Comparison of ENCODE assay signal across 9 cellular contexts in genomic region chr11:65892661-65893317, GRCh38. TPM values are rescaled to one million over a fixed set of nuclear protein-coding genes. Genes with fewer than 3 reads are reported as not detected.
DNase-seq lines count a peak whose midpoint lies in the region; ATAC-seq and TF ChIP-seq lines count a peak whose summit lies in the region.
"Had no signal": no experiment of that assay in that cellular context is flagged by ENCODE, and none has a peak within 500 bp of the region (broad histone marks: within the 10 kb centered on the region; RNA-seq: fewer than 3 reads in every experiment).

No MANE protein-coding gene starts in this region.

- H3K27ac ChIP-seq in right lobe of liver, result peak overlapping the region in 2 of 3 donors; percentile 88 to 89
- peak overlapping the region; percentile 96 for H3K27ac ChIP-seq in upper lobe of right lung

- no peak for DNase-seq in activated naive CD4-positive, alpha-beta T cell treated with Interleukin-2 at 50 U/mL for 16 hours
- DNase-seq in activated T-helper 2 cell treated with anti-CD3 and anti-CD28 coated beads, Interferon-gamma antibody, Interleukin-2, Interleukin-4, amounts not matched to agents 10 μg/mL and 5 μg/mL and 100 μg/mL, durations not matched to agents 14 hours and 24 hours and 36 hours (ENCODE audit: low spot score), result no peak
- DNase-seq in right lobe of liver (no peak), upper lobe of right lung (no peak), ecto neural progenitor cell (ENCODE audit: low spot score) (no peak)
- DNase-seq: SHP77 treated with DMSO at 0.1 percent for 48 hours had no signal

- H3K36me3 ChIP-seq in right lobe of liver (no peaks in the 10 kb centered on the region), upper lobe of right lung (no peaks in the 10 kb centered on the region)

- TF ChIP-seq CTCF in right lobe of liver (IDR thresholded peaks at IDR 0.05) (no peak), upper lobe of right lung (IDR thresholded peaks at IDR 0.05) (no peak)

- H3K27me3 ChIP-seq in right lobe of liver (no peaks in the 10 kb centered on the region), upper lobe of right lung (no peaks in the 10 kb centered on the region)

- no peaks in the 10 kb centered on the region for H3K27me3 Mint-ChIP-seq in activated naive CD4-positive, alpha-beta T cell treated with anti-CD3 and anti-CD28 coated beads, Interleukin-2, amount 50 U/mL, for 24 hours
- H3K27me3 Mint-ChIP-seq in activated T-helper 2 cell treated with anti-CD3 and anti-CD28 coated beads, Interferon-gamma antibody, Interleukin-2, Interleukin-4, amounts not matched to agents 10 μg/mL and 5 μg/mL and 100 μg/mL, durations not matched to agents 14 hours and 24 hours and 36 hours (ENCODE audit: low read depth), result no peaks in the 10 kb centered on the region

- H3K27ac Mint-ChIP-seq in activated naive CD4-positive, alpha-beta T cell treated with anti-CD3 and anti-CD28 coated beads, Interleukin-2, amount 50 U/mL, for 24 hours, result peak overlapping the region; percentile 97
- peak overlapping the region; percentile 78 for H3K27ac Mint-ChIP-seq in activated T-helper 2 cell treated with anti-CD3 and anti-CD28 coated beads, Interferon-gamma antibody, Interleukin-2, Interleukin-4, amounts not matched to agents 10 μg/mL and 5 μg/mL and 100 μg/mL, durations not matched to agents 14 hours and 24 hours and 36 hours

- no peaks in the 10 kb centered on the region for H3K9me3 Mint-ChIP-seq in activated naive CD4-positive, alpha-beta T cell treated with anti-CD3 and anti-CD28 coated beads, Interleukin-2, amount 50 U/mL, for 24 hours
- no peaks in the 10 kb centered on the region for H3K9me3 Mint-ChIP-seq in activated T-helper 2 cell treated with anti-CD3 and anti-CD28 coated beads, Interferon-gamma antibody, Interleukin-2, Interleukin-4, amounts not matched to agents 10 μg/mL and 5 μg/mL and 100 μg/mL, durations not matched to agents 14 hours and 24 hours and 36 hours

- peak overlapping the region; percentile 81 for H3K4me3 Mint-ChIP-seq in activated naive CD4-positive, alpha-beta T cell treated with anti-CD3 and anti-CD28 coated beads, Interleukin-2, amount 50 U/mL, for 24 hours
- H3K4me3 Mint-ChIP-seq in activated T-helper 2 cell treated with anti-CD3 and anti-CD28 coated beads, Interferon-gamma antibody, Interleukin-2, Interleukin-4, amounts not matched to agents 10 μg/mL and 5 μg/mL and 100 μg/mL, durations not matched to agents 14 hours and 24 hours and 36 hours (ENCODE audit: low read depth), result peak overlapping the region; percentile 79

- TF ChIP-seq POLR2A in right lobe of liver (IDR thresholded peaks at IDR 0.05), result no peak

- ATAC-seq in right lobe of liver, result no peak
- no peak for ATAC-seq in upper lobe of right lung
- no peak for ATAC-seq in GM21423 (IDR thresholded peaks at IDR 0.05; ENCODE audit: unreplicated experiment)
- no peak for ATAC-seq in HG02973 (IDR thresholded peaks at IDR 0.05; ENCODE audit: unreplicated experiment)

- peaks cover 0 to 26% (median 6%) of the 10 kb centered on the region in 4 donors for H3K4me1 ChIP-seq in right lobe of liver
- peaks cover 42% of the 10 kb centered on the region for H3K4me1 ChIP-seq in upper lobe of right lung

- H3K4me3 ChIP-seq in right lobe of liver (peak overlapping the region in 1 of 3 donors; percentile 58), upper lobe of right lung (peak overlapping the region; percentile 91)

- 67% methylated on average over 6 of the region's 10 CpGs for WGBS in right lobe of liver (ENCODE audit: insufficient coverage, low coverage, low lambda C conversion rate, missing lambda C conversion rate)

- H3K4me1 Mint-ChIP-seq in activated naive CD4-positive, alpha-beta T cell treated with anti-CD3 and anti-CD28 coated beads, Interleukin-2, amount 50 U/mL, for 24 hours, result peaks cover 69% of the 10 kb centered on the region
- H3K4me1 Mint-ChIP-seq in activated T-helper 2 cell treated with anti-CD3 and anti-CD28 coated beads, Interferon-gamma antibody, Interleukin-2, Interleukin-4, amounts not matched to agents 10 μg/mL and 5 μg/mL and 100 μg/mL, durations not matched to agents 14 hours and 24 hours and 36 hours (ENCODE audit: low read depth), result peaks cover 55% of the 10 kb centered on the region

- peaks cover 19% of the 10 kb centered on the region for H3K36me3 Mint-ChIP-seq in activated naive CD4-positive, alpha-beta T cell treated with anti-CD3 and anti-CD28 coated beads, Interleukin-2, amount 50 U/mL, for 24 hours
- peaks cover 58% of the 10 kb centered on the region for H3K36me3 Mint-ChIP-seq in activated T-helper 2 cell treated with anti-CD3 and anti-CD28 coated beads, Interferon-gamma antibody, Interleukin-2, Interleukin-4, amounts not matched to agents 10 μg/mL and 5 μg/mL and 100 μg/mL, durations not matched to agents 14 hours and 24 hours and 36 hours (ENCODE audit: low read depth)

- intact Hi-C loops in activated T-helper 2 cell treated with anti-CD3 and anti-CD28 coated beads, Interferon-gamma antibody, Interleukin-2, Interleukin-4, amounts not matched to agents 10 μg/mL and 5 μg/mL and 100 μg/mL, durations not matched to agents 14 hours and 24 hours and 36 hours (cut with micrococcal nuclease), result loop anchor here (5.0 kb wide), 1 partner anchor 35 kb away; no protein-coding TSS in a partner anchor
- intact Hi-C loops in right lobe of liver (cut with DNase I), result no loop called here
- intact Hi-C loops in upper lobe of right lung (cut with DNase I), result no loop called here

- H3K9me3 ChIP-seq in right lobe of liver (no peaks in the 10 kb centered on the region), upper lobe of right lung (no peaks in the 10 kb centered on the region)

RNA-seq across cellular contexts. Expression of gene CCDC85B, which starts 2.3 kb away (rescaled TPM):
- total RNA-seq in activated T-helper 2 cell treated with anti-CD3 and anti-CD28 coated beads, Interferon-gamma antibody, Interleukin-2, Interleukin-4, amounts not matched to agents 10 μg/mL and 5 μg/mL and 100 μg/mL, durations not matched to agents 14 hours and 24 hours and 36 hours, result 53.2 and 55.2 TPM in 2 replicates
- total RNA-seq in right lobe of liver (10 to 100 TPM in 2 of 6 experiments, 1 to 10 TPM in 4; 4.9 to 19.2 (median 6.6) TPM), upper lobe of right lung (36.4 TPM)

RNA-seq across cellular contexts. Expression of gene FIBP, which starts 4.5 kb away (rescaled TPM):
- 95.4 and 99.8 TPM in 2 replicates for total RNA-seq in activated T-helper 2 cell treated with anti-CD3 and anti-CD28 coated beads, Interferon-gamma antibody, Interleukin-2, Interleukin-4, amounts not matched to agents 10 μg/mL and 5 μg/mL and 100 μg/mL, durations not matched to agents 14 hours and 24 hours and 36 hours
- total RNA-seq in right lobe of liver, result 10 to 100 TPM; 19.4 to 66.1 (median 23.3) TPM
- total RNA-seq in upper lobe of right lung, result 35.5 TPM

RNA-seq across cellular contexts. Expression of gene FOSL1, which starts 7.4 kb away (rescaled TPM):
- 24.0 and 25.9 TPM in 2 replicates for total RNA-seq in activated T-helper 2 cell treated with anti-CD3 and anti-CD28 coated beads, Interferon-gamma antibody, Interleukin-2, Interleukin-4, amounts not matched to agents 10 μg/mL and 5 μg/mL and 100 μg/mL, durations not matched to agents 14 hours and 24 hours and 36 hours
- total RNA-seq in right lobe of liver (1 to 10 TPM in 1 of 6 experiments, under 1 TPM in 3, not detected in 2; 0.35 to 1.2 (median 0.89) TPM), upper lobe of right lung (3.9 TPM)

RNA-seq across cellular contexts. Expression of gene CTSW, which starts 13.2 kb away (rescaled TPM):
- total RNA-seq in activated T-helper 2 cell treated with anti-CD3 and anti-CD28 coated beads, Interferon-gamma antibody, Interleukin-2, Interleukin-4, amounts not matched to agents 10 μg/mL and 5 μg/mL and 100 μg/mL, durations not matched to agents 14 hours and 24 hours and 36 hours, result 10.0 and 10.3 TPM in 2 replicates
- total RNA-seq in right lobe of liver (1 to 10 TPM in 3 of 6 experiments, under 1 TPM in 3; 0.49 to 1.3 (median 1.0) TPM), upper lobe of right lung (17.2 TPM)

RNA-seq across cellular contexts. Expression of gene EFEMP2, which starts 20.2 kb away (rescaled TPM):
- 8.8 and 9.2 TPM in 2 replicates for total RNA-seq in activated T-helper 2 cell treated with anti-CD3 and anti-CD28 coated beads, Interferon-gamma antibody, Interleukin-2, Interleukin-4, amounts not matched to agents 10 μg/mL and 5 μg/mL and 100 μg/mL, durations not matched to agents 14 hours and 24 hours and 36 hours
- 10 to 100 TPM in 1 of 6 experiments, 1 to 10 TPM in 5; 5.1 to 13.9 (median 7.8) TPM for total RNA-seq in right lobe of liver
- total RNA-seq in upper lobe of right lung, result 62.0 TPM
